ENCODE assay signal across 2 cellular contexts in the genomic region with DNA sequence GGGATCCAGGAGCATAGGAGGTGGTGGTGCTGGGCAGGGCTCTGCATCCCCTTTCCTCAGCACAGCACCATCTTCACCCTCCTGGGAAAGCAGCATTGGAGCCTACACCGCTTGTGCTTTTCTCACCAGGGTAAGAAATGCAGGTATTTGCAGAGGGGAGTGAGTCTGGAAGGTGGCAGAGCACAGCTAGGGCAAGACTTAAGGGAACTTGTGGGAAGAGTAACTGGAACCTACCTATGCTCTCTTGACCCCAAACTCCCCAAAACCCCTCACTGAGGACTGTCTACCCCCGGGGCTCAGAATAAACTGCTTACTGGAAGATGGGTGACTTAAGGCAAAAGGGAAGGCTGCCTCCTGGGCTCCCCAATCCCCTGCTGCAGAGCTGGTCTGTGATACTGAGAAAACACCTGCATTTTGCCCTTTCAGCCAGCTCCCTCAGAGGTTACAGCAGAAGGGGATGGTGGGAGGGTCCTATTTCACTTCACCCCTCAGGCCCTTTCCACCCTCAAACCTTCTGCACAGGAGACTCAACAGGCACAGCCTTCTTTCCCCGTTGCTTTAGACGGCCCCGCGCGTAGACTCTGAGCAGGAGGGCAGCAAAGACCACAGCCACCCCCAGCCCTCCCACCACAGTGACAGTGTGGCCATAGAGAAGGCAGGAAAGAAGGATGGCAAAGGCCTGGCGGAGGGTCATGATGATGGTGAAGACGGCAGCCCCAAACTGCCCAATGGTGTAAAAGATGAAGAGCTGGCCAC.
A peak's percentile ranks its signal among the peaks of the same experiment; 100 is the strongest.
TF ChIP-seq lines count a peak whose summit lies in the region.

No MANE protein-coding gene starts in this region.

TF ChIP-seq in SK-N-SH treated with all-trans-retinoic acid at 6 μM for 48 hours, 23 proteins besides CTCF, POLR2A, EP300 and RAD21 (continued from another document):
- TF ChIP-seq CREB5 (CRISPR knock-in tag; IDR thresholded peaks at IDR 0.05; ENCODE audit: low read depth) (no peak), TCF4 (CRISPR knock-in tag; IDR thresholded peaks at IDR 0.05; ENCODE audit: borderline replicate concordance) (no peak), SNAI2 (CRISPR knock-in tag; IDR thresholded peaks at IDR 0.05) (no peak), CSDC2 (CRISPR knock-in tag; IDR thresholded peaks at IDR 0.05) (no peak)

TF ChIP-seq in K562, 482 proteins besides CTCF, POLR2A, EP300 and RAD21 (continued from another document and continues in another):
- TF ChIP-seq, protein P1, sequence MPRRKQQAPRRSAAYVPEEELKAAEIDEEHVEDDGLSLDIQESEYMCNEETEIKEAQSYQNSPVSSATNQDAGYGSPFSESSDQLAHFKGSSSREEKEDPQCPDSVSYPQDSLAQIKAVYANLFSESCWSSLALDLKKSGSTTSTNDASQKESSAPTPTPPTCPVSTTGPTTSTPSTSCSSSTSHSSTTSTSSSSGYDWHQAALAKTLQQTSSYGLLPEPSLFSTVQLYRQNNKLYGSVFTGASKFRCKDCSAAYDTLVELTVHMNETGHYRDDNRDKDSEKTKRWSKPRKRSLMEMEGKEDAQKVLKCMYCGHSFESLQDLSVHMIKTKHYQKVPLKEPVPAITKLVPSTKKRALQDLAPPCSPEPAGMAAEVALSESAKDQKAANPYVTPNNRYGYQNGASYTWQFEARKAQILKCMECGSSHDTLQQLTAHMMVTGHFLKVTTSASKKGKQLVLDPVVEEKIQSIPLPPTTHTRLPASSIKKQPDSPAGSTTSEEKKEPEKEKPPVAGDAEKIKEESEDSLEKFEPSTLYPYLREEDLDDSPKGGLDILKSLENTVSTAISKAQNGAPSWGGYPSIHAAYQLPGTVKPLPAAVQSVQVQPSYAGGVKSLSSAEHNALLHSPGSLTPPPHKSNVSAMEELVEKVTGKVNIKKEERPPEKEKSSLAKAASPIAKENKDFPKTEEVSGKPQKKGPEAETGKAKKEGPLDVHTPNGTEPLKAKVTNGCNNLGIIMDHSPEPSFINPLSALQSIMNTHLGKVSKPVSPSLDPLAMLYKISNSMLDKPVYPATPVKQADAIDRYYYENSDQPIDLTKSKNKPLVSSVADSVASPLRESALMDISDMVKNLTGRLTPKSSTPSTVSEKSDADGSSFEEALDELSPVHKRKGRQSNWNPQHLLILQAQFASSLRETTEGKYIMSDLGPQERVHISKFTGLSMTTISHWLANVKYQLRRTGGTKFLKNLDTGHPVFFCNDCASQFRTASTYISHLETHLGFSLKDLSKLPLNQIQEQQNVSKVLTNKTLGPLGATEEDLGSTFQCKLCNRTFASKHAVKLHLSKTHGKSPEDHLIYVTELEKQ (CRISPR knock-in tag; IDR thresholded peaks at IDR 0.05) = no peak
- TF ChIP-seq ZNF830 (CRISPR knock-in tag; IDR thresholded peaks at IDR 0.05) (no peak), USF1 (CRISPR knock-in tag; IDR thresholded peaks at IDR 0.05) (no peak), HDAC8 (tag; IDR thresholded peaks at IDR 0.05) (no peak), MCM5 (IDR thresholded peaks at IDR 0.05; ENCODE audit: low read depth) (no peak), HDGF (IDR thresholded peaks at IDR 0.05) (no peak), SNRNP70 (optimal IDR thresholded peaks at IDR 0.05; ENCODE audit: low read depth, low read length) (peak; percentile 82), SREBF2 (CRISPR knock-in tag; IDR thresholded peaks at IDR 0.05) (no peak), THAP12 (CRISPR knock-in tag; IDR thresholded peaks at IDR 0.05) (peak; percentile 23; the same call in 1 of the 2 replicates), ELF4 (CRISPR knock-in tag; IDR thresholded peaks at IDR 0.05) (0 out of 2 replicates have a peak, but pooled peaks have one; percentile 4), SMAD2 (IDR thresholded peaks at IDR 0.05; ENCODE audit: low read depth, low read length) (no peak), E2F8 (IDR thresholded peaks at IDR 0.05; ENCODE audit: low read depth, partially characterized antibody) (no peak), ARID1B (IDR thresholded peaks at IDR 0.05) (no peak), BRCA1 (IDR thresholded peaks at IDR 0.05) (no peak), BRCA1 (CRISPR knock-in tag; IDR thresholded peaks at IDR 0.05) (no peak), ZNF79 (CRISPR knock-in tag; IDR thresholded peaks at IDR 0.05; ENCODE audit: low read depth) (no peak), POLR2AphosphoS2 (IDR thresholded peaks at IDR 0.05; ENCODE audit: low read length) (peak; percentile 97), TAF1 (IDR thresholded peaks at IDR 0.05; ENCODE audit: control insufficient read depth, extremely low read depth, insufficient read depth, low read length, severe bottlenecking) (peak; percentile 22), ZNF174 (CRISPR knock-in tag; IDR thresholded peaks at IDR 0.05) (no peak), SP2 (IDR thresholded peaks at IDR 0.05; ENCODE audit: extremely low read depth, low read depth, low read length, poor library complexity, severe bottlenecking) (no peak), ZNF586 (CRISPR knock-in tag; conservative IDR thresholded peaks at IDR 0.05) (no peak), PTTG1 (tag; IDR thresholded peaks at IDR 0.05; ENCODE audit: low read depth) (no peak), ZNF324 (CRISPR knock-in tag; IDR thresholded peaks at IDR 0.05) (no peak), ARID2 (IDR thresholded peaks at IDR 0.05) (no peak), ZNF23 (CRISPR knock-in tag; IDR thresholded peaks at IDR 0.05) (no peak), SNAPC5 (CRISPR knock-in tag; IDR thresholded peaks at IDR 0.05) (no peak), ZSCAN32 (CRISPR knock-in tag; IDR thresholded peaks at IDR 0.05) (peak; percentile 51; the same call in 1 of the 2 replicates)
- TF ChIP-seq, protein P2, sequence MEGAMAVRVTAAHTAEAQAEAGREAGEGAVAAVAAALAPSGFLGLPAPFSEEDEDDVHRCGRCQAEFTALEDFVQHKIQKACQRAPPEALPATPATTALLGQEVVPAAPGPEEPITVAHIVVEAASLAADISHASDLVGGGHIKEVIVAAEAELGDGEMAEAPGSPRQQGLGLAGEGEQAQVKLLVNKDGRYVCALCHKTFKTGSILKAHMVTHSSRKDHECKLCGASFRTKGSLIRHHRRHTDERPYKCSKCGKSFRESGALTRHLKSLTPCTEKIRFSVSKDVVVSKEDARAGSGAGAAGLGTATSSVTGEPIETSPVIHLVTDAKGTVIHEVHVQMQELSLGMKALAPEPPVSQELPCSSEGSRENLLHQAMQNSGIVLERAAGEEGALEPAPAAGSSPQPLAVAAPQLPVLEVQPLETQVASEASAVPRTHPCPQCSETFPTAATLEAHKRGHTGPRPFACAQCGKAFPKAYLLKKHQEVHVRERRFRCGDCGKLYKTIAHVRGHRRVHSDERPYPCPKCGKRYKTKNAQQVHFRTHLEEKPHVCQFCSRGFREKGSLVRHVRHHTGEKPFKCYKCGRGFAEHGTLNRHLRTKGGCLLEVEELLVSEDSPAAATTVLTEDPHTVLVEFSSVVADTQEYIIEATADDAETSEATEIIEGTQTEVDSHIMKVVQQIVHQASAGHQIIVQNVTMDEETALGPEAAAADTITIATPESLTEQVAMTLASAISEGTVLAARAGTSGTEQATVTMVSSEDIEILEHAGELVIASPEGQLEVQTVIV (CRISPR knock-in tag; IDR thresholded peaks at IDR 0.05; ENCODE audit: borderline replicate concordance) = no peak
- TF ChIP-seq, protein P3, sequence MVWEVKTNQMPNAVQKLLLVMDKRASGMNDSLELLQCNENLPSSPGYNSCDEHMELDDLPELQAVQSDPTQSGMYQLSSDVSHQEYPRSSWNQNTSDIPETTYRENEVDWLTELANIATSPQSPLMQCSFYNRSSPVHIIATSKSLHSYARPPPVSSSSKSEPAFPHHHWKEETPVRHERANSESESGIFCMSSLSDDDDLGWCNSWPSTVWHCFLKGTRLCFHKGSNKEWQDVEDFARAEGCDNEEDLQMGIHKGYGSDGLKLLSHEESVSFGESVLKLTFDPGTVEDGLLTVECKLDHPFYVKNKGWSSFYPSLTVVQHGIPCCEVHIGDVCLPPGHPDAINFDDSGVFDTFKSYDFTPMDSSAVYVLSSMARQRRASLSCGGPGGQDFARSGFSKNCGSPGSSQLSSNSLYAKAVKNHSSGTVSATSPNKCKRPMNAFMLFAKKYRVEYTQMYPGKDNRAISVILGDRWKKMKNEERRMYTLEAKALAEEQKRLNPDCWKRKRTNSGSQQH (CRISPR knock-in tag; IDR thresholded peaks at IDR 0.05) = peak; percentile 64; the same call in 1 of the 2 replicates
- TF ChIP-seq, protein P4, sequence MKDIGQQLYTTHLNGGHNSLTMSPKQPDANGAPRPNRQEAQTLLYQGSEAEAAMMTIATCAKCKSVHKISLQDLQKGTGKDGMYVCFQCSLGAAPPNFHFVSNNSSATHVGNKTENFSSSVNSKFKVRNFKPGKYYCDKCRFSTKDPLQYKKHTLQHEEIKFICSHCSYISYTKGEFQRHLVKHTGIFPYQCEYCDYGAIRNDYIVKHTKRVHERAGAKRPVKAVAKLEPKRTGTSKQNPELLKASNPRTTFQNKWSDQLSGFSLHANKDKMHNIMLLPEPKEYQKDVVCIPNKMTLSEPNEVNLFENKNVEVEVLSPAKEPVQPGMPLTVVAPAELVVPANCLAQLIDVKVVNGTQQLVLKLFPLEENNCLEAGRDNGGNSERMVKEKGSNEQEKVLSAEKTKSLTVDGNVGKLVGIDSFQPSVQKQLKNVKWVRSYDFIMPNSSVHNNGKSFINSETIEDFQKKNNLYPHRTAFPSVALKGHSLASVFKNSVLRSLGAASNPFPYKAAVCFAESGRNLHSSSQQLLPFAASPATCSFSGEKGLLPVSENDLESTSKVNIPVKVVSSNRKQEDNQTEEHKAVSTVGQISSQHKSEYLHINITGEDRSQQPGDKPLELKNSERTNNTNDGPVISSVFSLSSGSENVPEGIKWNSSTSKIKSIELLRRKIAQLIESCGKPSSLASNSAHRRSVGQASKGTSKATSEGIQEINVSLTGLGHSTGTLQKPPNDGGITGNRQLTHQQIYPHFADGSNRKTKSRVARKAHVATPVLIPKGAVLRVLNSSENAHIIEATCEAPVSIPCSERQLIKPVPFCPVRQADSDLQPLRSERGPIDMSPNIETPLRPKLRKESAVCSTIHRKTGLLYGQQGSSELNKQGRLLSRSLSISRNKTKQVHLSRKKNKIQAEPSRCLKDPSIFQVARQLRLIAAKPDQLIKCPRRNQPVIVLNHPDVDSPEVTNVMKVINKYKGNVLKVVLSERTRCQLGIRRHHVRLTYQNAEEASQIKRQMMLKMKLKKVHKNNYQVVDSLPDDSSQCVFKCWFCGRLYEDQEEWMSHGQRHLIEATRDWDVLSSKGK (CRISPR knock-in tag; IDR thresholded peaks at IDR 0.05) = no peak
- TF ChIP-seq, protein P5, sequence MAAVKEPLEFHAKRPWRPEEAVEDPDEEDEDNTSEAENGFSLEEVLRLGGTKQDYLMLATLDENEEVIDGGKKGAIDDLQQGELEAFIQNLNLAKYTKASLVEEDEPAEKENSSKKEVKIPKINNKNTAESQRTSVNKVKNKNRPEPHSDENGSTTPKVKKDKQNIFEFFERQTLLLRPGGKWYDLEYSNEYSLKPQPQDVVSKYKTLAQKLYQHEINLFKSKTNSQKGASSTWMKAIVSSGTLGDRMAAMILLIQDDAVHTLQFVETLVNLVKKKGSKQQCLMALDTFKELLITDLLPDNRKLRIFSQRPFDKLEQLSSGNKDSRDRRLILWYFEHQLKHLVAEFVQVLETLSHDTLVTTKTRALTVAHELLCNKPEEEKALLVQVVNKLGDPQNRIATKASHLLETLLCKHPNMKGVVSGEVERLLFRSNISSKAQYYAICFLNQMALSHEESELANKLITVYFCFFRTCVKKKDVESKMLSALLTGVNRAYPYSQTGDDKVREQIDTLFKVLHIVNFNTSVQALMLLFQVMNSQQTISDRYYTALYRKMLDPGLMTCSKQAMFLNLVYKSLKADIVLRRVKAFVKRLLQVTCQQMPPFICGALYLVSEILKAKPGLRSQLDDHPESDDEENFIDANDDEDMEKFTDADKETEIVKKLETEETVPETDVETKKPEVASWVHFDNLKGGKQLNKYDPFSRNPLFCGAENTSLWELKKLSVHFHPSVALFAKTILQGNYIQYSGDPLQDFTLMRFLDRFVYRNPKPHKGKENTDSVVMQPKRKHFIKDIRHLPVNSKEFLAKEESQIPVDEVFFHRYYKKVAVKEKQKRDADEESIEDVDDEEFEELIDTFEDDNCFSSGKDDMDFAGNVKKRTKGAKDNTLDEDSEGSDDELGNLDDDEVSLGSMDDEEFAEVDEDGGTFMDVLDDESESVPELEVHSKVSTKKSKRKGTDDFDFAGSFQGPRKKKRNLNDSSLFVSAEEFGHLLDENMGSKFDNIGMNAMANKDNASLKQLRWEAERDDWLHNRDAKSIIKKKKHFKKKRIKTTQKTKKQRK (IDR thresholded peaks at IDR 0.05; ENCODE audit: borderline replicate concordance, low read depth, low read length) = no peak
